In genomic region chr3:187025254-187025655, GRCh38 we compare ENCODE assay signal across 10 cellular contexts.
DNase-seq lines count a peak whose midpoint lies in the region; ATAC-seq lines count a peak whose summit lies in the region.
"Had no signal": no experiment of that assay in that cellular context is flagged by ENCODE, and none has a peak within 500 bp of the region (broad histone marks: within the 10 kb centered on the region; RNA-seq: fewer than 3 reads in every experiment).

No MANE protein-coding gene starts in this region.

- no peaks in the 10 kb centered on the region for H3K9me3 Mint-ChIP-seq in activated naive CD8-positive, alpha-beta T cell treated with anti-CD3 and anti-CD28 coated beads, Interleukin-2, amount 10 ng/mL, durations not matched to agents 7 days and 5 days
- no peaks in the 10 kb centered on the region for H3K9me3 Mint-ChIP-seq in stimulated activated effector memory CD8-positive, alpha-beta T cell treated with anti-CD3 and anti-CD28 coated beads, Interleukin-12 subunit alpha, Interleukin-12 subunit beta, amount 100 ng/mL, for 72 hours
- H3K9me3 Mint-ChIP-seq: nephron had no signal

- H3K4me1 Mint-ChIP-seq in activated naive CD8-positive, alpha-beta T cell treated with anti-CD3 and anti-CD28 coated beads, Interleukin-2, amount 10 ng/mL, durations not matched to agents 7 days and 5 days, result peaks cover 50% of the 10 kb centered on the region
- peaks cover 64% of the 10 kb centered on the region for H3K4me1 Mint-ChIP-seq in stimulated activated effector memory CD8-positive, alpha-beta T cell treated with anti-CD3 and anti-CD28 coated beads, Interleukin-12 subunit alpha, Interleukin-12 subunit beta, amount 100 ng/mL, for 72 hours

- H3K36me3 Mint-ChIP-seq in activated naive CD8-positive, alpha-beta T cell treated with anti-CD3 and anti-CD28 coated beads, Interleukin-2, amount 10 ng/mL, durations not matched to agents 7 days and 5 days, result peaks cover 37% of the 10 kb centered on the region
- peaks cover 23% of the 10 kb centered on the region for H3K36me3 Mint-ChIP-seq in stimulated activated effector memory CD8-positive, alpha-beta T cell treated with anti-CD3 and anti-CD28 coated beads, Interleukin-12 subunit alpha, Interleukin-12 subunit beta, amount 100 ng/mL, for 72 hours

- no peaks in the 10 kb centered on the region for H3K27me3 Mint-ChIP-seq in activated naive CD8-positive, alpha-beta T cell treated with anti-CD3 and anti-CD28 coated beads, Interleukin-2, amount 10 ng/mL, durations not matched to agents 7 days and 5 days
- H3K27me3 Mint-ChIP-seq: brain had no signal

- peak; percentile 25 for ATAC-seq in GM21423 (IDR thresholded peaks at IDR 0.05; ENCODE audit: unreplicated experiment)
- peak; percentile 51 for ATAC-seq in activated naive CD8-positive, alpha-beta T cell treated with anti-CD3 and anti-CD28 coated beads, Interleukin-2, amount 10 ng/mL, durations not matched to agents 7 days and 5 days (ENCODE audit: low read depth)
- peak; percentile 90 for ATAC-seq in stimulated activated effector memory CD8-positive, alpha-beta T cell treated with anti-CD3 and anti-CD28 coated beads, Interleukin-12 subunit alpha, Interleukin-12 subunit beta, amount 100 ng/mL, for 72 hours

- H3K27ac Mint-ChIP-seq in activated naive CD8-positive, alpha-beta T cell treated with anti-CD3 and anti-CD28 coated beads, Interleukin-2, amount 10 ng/mL, durations not matched to agents 7 days and 5 days, result peak overlapping the region; percentile 97
- H3K27ac Mint-ChIP-seq in stimulated activated effector memory CD8-positive, alpha-beta T cell treated with anti-CD3 and anti-CD28 coated beads, Interleukin-12 subunit alpha, Interleukin-12 subunit beta, amount 100 ng/mL, for 72 hours, result peak overlapping the region; percentile 93
- H3K27ac Mint-ChIP-seq: brain had no signal

- POLR2A ChIA-PET in activated naive CD8-positive, alpha-beta T cell treated with anti-CD3 and anti-CD28 coated beads, Interleukin-2, amount 10 ng/mL, durations not matched to agents 7 days and 5 days (lab: Charles Lee), result interaction anchor here (0.5 to 8.9 kb wide), 18 partner anchors 11 to 242 kb away, joined by 3 to 168 read pairs (median 5); partner anchors contain the start of genes EIF4A2, RPL39L and ST6GAL1

- DNase-seq in NAMALWA (ENCODE audit: low spot score), result peak; percentile 77
- DNase-seq in activated naive CD8-positive, alpha-beta T cell treated with anti-CD3 and anti-CD28 coated beads, Interleukin-2, amount 10 ng/mL, durations not matched to agents 7 days and 5 days, result no peak
- peak in 1 of 2 donors; percentile 59 for DNase-seq in stimulated activated effector memory CD8-positive, alpha-beta T cell treated with anti-CD3 and anti-CD28 coated beads, Interleukin-12 subunit alpha, Interleukin-12 subunit beta, amount 100 ng/mL, for 72 hours (ENCODE audit: low spot score in 2 of 2)
- DNase-seq in NCI-H187 (lab: John Stamatoyannopoulos, UW), result no peak
- DNase-seq in mesenteric fat pad (ENCODE audit: low spot score), result no peak
- DNase-seq in NCI-H2227 treated with DMSO at 0.1 percent for 48 hours (lab: John Stamatoyannopoulos, UW), result no peak
- no peak for DNase-seq in D341Med (ENCODE audit: low spot score)

- peak overlapping the region; percentile 88 for H3K4me3 Mint-ChIP-seq in activated naive CD8-positive, alpha-beta T cell treated with anti-CD3 and anti-CD28 coated beads, Interleukin-2, amount 10 ng/mL, durations not matched to agents 7 days and 5 days
- peak overlapping the region; percentile 68 for H3K4me3 Mint-ChIP-seq in stimulated activated effector memory CD8-positive, alpha-beta T cell treated with anti-CD3 and anti-CD28 coated beads, Interleukin-12 subunit alpha, Interleukin-12 subunit beta, amount 100 ng/mL, for 72 hours
- H3K4me3 Mint-ChIP-seq: brain, nephron had no signal

Comparison
In these comparisons a context has a peak if more than half of its experiments do, and no peak if none do; other contexts are left out.
1. ATAC-seq: peak in every context shown above with its lines; median percentile 90 in stimulated activated effector memory CD8-positive, alpha-beta T cell treated with anti-CD3 and anti-CD28 coated beads, Interleukin-12 subunit alpha, Interleukin-12 subunit beta, amount 100 ng/mL, for 72 hours; 51 in activated naive CD8-positive, alpha-beta T cell treated with anti-CD3 and anti-CD28 coated beads, Interleukin-2, amount 10 ng/mL, durations not matched to agents 7 days and 5 days; 25 in GM21423.